8 cellular contexts compared by ENCODE assay signal in genomic region chr3:49689046-49689886, GRCh38. TPM values are rescaled to one million over a fixed set of nuclear protein-coding genes. Genes with fewer than 3 reads are reported as not detected.
DNase-seq lines count a peak whose midpoint lies in the region; ATAC-seq lines count a peak whose summit lies in the region.

TSS of gene MST1 (minus strand) at chr3:49689474. CDS start at chr3:49688691, 783 bp downstream.
TSS of gene RNF123 (plus strand) at chr3:49689557. CDS start at chr3:49691166, 1,609 bp downstream.

- H2BK120ac ChIP-seq in mesendoderm (ENCODE audit: low read depth, low read length): no peak within 1 kb of the TSS

- peak within 1 kb of the TSS; percentile 98 for H3K56ac ChIP-seq in mesendoderm (ENCODE audit: low read length)

- H4K8ac ChIP-seq in mesendoderm (ENCODE audit: low read depth, low read length): no peak within 1 kb of the TSS

- no peaks in the 10 kb centered on the region for H3K4me1 ChIP-seq in mesendoderm (ENCODE audit: control insufficient read depth, low read depth, low read length)

- no peaks in the 10 kb centered on the region for H3K79me2 ChIP-seq in mesendoderm (ENCODE audit: control insufficient read depth, insufficient read depth, low read length)

- no peak within 1 kb of the TSS for H4K5ac ChIP-seq in mesendoderm (ENCODE audit: low read length)

- DNase-seq in A172 (ENCODE audit: low spot score): peak; percentile 60
- peak; percentile 93 for DNase-seq in GM19238 (ENCODE audit: insufficient read length, low spot score)
- peak; percentile 91 for DNase-seq in activated CD4-positive, alpha-beta T cell treated with anti-CD3 and anti-CD28 coated beads, Interleukin-2, amount 50 U/mL, for 1 hour
- DNase-seq in effector CD4-positive, alpha-beta T cell: peak; percentile 91
- DNase-seq in mesendoderm: peak; percentile 97
- peak; percentile 90 for DNase-seq in stimulated activated CD8-positive, alpha-beta memory T cell treated with anti-CD3 and anti-CD28 coated beads, Interleukin-15, amount 100 ng/mL, for 24 hours (ENCODE audit: low read depth)
- DNase-seq in OCI-M2 (lab: John Stamatoyannopoulos, UW; ENCODE audit: unreplicated experiment): no peak

- no peak within 1 kb of the TSS for H2AK5ac ChIP-seq in mesendoderm (ENCODE audit: low read length)

- no CpG with 5 or more reads among the region's 63 CpGs for WGBS in mesendoderm (ENCODE audit: extremely low coverage, insufficient coverage, low lambda C conversion rate)

- no peak within 1 kb of the TSS for H2BK5ac ChIP-seq in mesendoderm (ENCODE audit: low read length)

- peak within 1 kb of the TSS; percentile 91 for H3K9ac ChIP-seq in mesendoderm (ENCODE audit: low read length)

- peak within 1 kb of the TSS; percentile 27 for H3K4me2 ChIP-seq in mesendoderm (ENCODE audit: low read length)

- H3K79me1 ChIP-seq in mesendoderm (ENCODE audit: low read length): no peaks in the 10 kb centered on the region

- no peak within 1 kb of the TSS for H3K27ac ChIP-seq in mesendoderm (ENCODE audit: low read depth, low read length)

- no peaks in the 10 kb centered on the region for H3K36me3 ChIP-seq in mesendoderm (ENCODE audit: control insufficient read depth, insufficient read depth, low read length)

- ATAC-seq in HG03565 (IDR thresholded peaks at IDR 0.05; ENCODE audit: unreplicated experiment): peak; percentile 59

- no peaks in the 10 kb centered on the region for H3K27me3 ChIP-seq in mesendoderm (ENCODE audit: insufficient read depth, low read length, poor library complexity)

- no peak within 1 kb of the TSS for H3K23ac ChIP-seq in mesendoderm (ENCODE audit: low read length)

- H3K4me3 ChIP-seq in mesendoderm (ENCODE audit: low read length): peak within 1 kb of the TSS; percentile 75

- H3K18ac ChIP-seq in mesendoderm (ENCODE audit: low read length): no peak within 1 kb of the TSS

- peak within 1 kb of the TSS; percentile 17 for H3K4ac ChIP-seq in mesendoderm (ENCODE audit: low read depth, low read length)

- H2BK15ac ChIP-seq in mesendoderm (replicated peaks; ENCODE audit: low read depth): no peak within 1 kb of the TSS

RNA-seq across cellular contexts. Expression of gene MST1, which starts in this region (rescaled TPM):
- 0.72 and 2.0 TPM in 2 replicates for total RNA-seq in A172 (2014; rRNA removed; shearing (Covaris generic))
- polyA plus RNA-seq in mesendoderm (2013, experiment 1 of 2): 3.5 TPM
- polyA plus RNA-seq in mesendoderm (2013, experiment 2 of 2): 3.7 TPM

RNA-seq across cellular contexts. Expression of gene RNF123, which starts in this region (rescaled TPM):
- 17.3 and 55.0 TPM in 2 replicates for total RNA-seq in A172 (2014; rRNA removed; shearing (Covaris generic))
- 16.4 TPM for polyA plus RNA-seq in mesendoderm (2013, experiment 1 of 2)
- 14.8 TPM for polyA plus RNA-seq in mesendoderm (2013, experiment 2 of 2)
